In genomic region chr6:38805127-38805655, GRCh38 we compare ENCODE assay signal across 24 cellular contexts.
"Had no signal": no experiment of that assay in that cellular context is flagged by ENCODE, and none has a peak within 500 bp of the region (broad histone marks: within the 10 kb centered on the region; RNA-seq: fewer than 3 reads in every experiment).

No MANE protein-coding gene starts in this region.

- H3K4me3 ChIP-seq: dorsolateral prefrontal cortex, left lung, lung, prostate gland, transverse colon had no signal

- ATAC-seq: activated T-cell treated with anti-CD3 and anti-CD28 coated beads, Interleukin-2, amount 50 U/mL, for 72 hours; effector memory CD8-positive, alpha-beta T cell; left lung; naive thymus-derived CD4-positive, alpha-beta T cell; stimulated activated naive B cell treated with anti-CD40 and anti-IgM and Interleukin-4, amounts not matched to agents 10 μg/mL and 1 μg/mL and 100 μg/mL, for 72 hours; T-helper 17 cell had no signal

- H3K36me3 ChIP-seq: brain microvascular endothelial cell, left lung, prostate gland, transverse colon had no signal

- H3K4me3 Mint-ChIP-seq: activated CD4-positive, alpha-beta memory T cell treated with anti-CD3 and anti-CD28 coated beads for 36 hours; activated naive CD4-positive, alpha-beta T cell treated with anti-CD3 and anti-CD28 coated beads for 36 hours; activated naive CD8-positive, alpha-beta T cell treated with anti-CD3 and anti-CD28 coated beads, Interleukin-2, amount 10 ng/mL, durations not matched to agents 7 days and 5 days; activated T-cell treated with anti-CD3 and anti-CD28 coated beads, Interleukin-2, amount 50 U/mL, for 72 hours; effector memory CD8-positive, alpha-beta T cell; immature natural killer cell; naive thymus-derived CD4-positive, alpha-beta T cell; stimulated activated naive B cell treated with anti-CD40 and anti-IgM and Interleukin-4, amounts not matched to agents 10 μg/mL and 1 μg/mL and 100 μg/mL, for 72 hours; T-helper 17 cell had no signal

- H3K27ac Mint-ChIP-seq: activated CD4-positive, alpha-beta memory T cell treated with anti-CD3 and anti-CD28 coated beads for 36 hours; activated naive CD4-positive, alpha-beta T cell treated with anti-CD3 and anti-CD28 coated beads for 36 hours; activated naive CD8-positive, alpha-beta T cell treated with anti-CD3 and anti-CD28 coated beads, Interleukin-2, amount 10 ng/mL, durations not matched to agents 7 days and 5 days; activated T-cell treated with anti-CD3 and anti-CD28 coated beads, Interleukin-2, amount 50 U/mL, for 72 hours; effector memory CD8-positive, alpha-beta T cell; immature natural killer cell; naive thymus-derived CD4-positive, alpha-beta T cell; stimulated activated naive B cell treated with anti-CD40 and anti-IgM and Interleukin-4, amounts not matched to agents 10 μg/mL and 1 μg/mL and 100 μg/mL, for 72 hours; T-helper 17 cell had no signal

- H3K4me1 Mint-ChIP-seq: activated naive CD8-positive, alpha-beta T cell treated with anti-CD3 and anti-CD28 coated beads, Interleukin-2, amount 10 ng/mL, durations not matched to agents 7 days and 5 days; immature natural killer cell; naive thymus-derived CD4-positive, alpha-beta T cell; stimulated activated naive B cell treated with anti-CD40 and anti-IgM and Interleukin-4, amounts not matched to agents 10 μg/mL and 1 μg/mL and 100 μg/mL, for 72 hours; T-helper 17 cell had no signal

- H3K9me3 ChIP-seq: left lung, prostate gland, transverse colon had no signal

- H3K27ac ChIP-seq: brain microvascular endothelial cell, dorsolateral prefrontal cortex, epithelial cell of prostate, left lung, prostate gland, transverse colon had no signal

- DNase-seq: activated CD4-positive, alpha-beta memory T cell treated with anti-CD3 and anti-CD28 coated beads for 36 hours; activated CD4-positive, alpha-beta T cell treated with anti-CD3 and anti-CD28 coated beads for 4 hours; activated CD4-positive, CD25-positive, alpha-beta regulatory T cell; activated effector memory CD4-positive, alpha-beta T cell treated with Interleukin-2 at 50 U/mL for 16 hours; activated naive CD4-positive, alpha-beta T cell treated with anti-CD3 and anti-CD28 coated beads for 36 hours; activated naive CD8-positive, alpha-beta T cell treated with anti-CD3 and anti-CD28 coated beads, Interleukin-2, amount 10 ng/mL, durations not matched to agents 7 days and 5 days; activated T-cell treated with anti-CD3 and anti-CD28 coated beads, Interleukin-2, amount 50 U/mL, for 72 hours; anterior cingulate cortex; brain microvascular endothelial cell; caudate nucleus; dorsolateral prefrontal cortex; effector memory CD8-positive, alpha-beta T cell; foreskin fibroblast; immature natural killer cell; left lung; naive thymus-derived CD4-positive, alpha-beta T cell; stimulated activated CD4-positive, alpha-beta T cell treated with anti-CD3 and anti-CD28 coated beads, Interleukin-2, amount 100 ng/mL, for 48 hours; stimulated activated CD8-positive, alpha-beta memory T cell treated with anti-CD3 and anti-CD28 coated beads, Interleukin-4, amount 100 ng/mL, for 48 hours; stimulated activated naive B cell treated with anti-CD40 and anti-IgM and Interleukin-4, amounts not matched to agents 10 μg/mL and 1 μg/mL and 100 μg/mL, for 72 hours; T-helper 17 cell; transverse colon had no signal

- H3K9me3 Mint-ChIP-seq: activated CD4-positive, alpha-beta memory T cell treated with anti-CD3 and anti-CD28 coated beads for 36 hours; activated naive CD8-positive, alpha-beta T cell treated with anti-CD3 and anti-CD28 coated beads, Interleukin-2, amount 10 ng/mL, durations not matched to agents 7 days and 5 days; activated T-cell treated with anti-CD3 and anti-CD28 coated beads, Interleukin-2, amount 50 U/mL, for 72 hours; effector memory CD8-positive, alpha-beta T cell; immature natural killer cell; stimulated activated naive B cell treated with anti-CD40 and anti-IgM and Interleukin-4, amounts not matched to agents 10 μg/mL and 1 μg/mL and 100 μg/mL, for 72 hours had no signal

- H3K36me3 Mint-ChIP-seq: activated CD4-positive, alpha-beta memory T cell treated with anti-CD3 and anti-CD28 coated beads for 36 hours; activated naive CD8-positive, alpha-beta T cell treated with anti-CD3 and anti-CD28 coated beads, Interleukin-2, amount 10 ng/mL, durations not matched to agents 7 days and 5 days; immature natural killer cell; naive thymus-derived CD4-positive, alpha-beta T cell; stimulated activated naive B cell treated with anti-CD40 and anti-IgM and Interleukin-4, amounts not matched to agents 10 μg/mL and 1 μg/mL and 100 μg/mL, for 72 hours had no signal

- H3K4me1 ChIP-seq: left lung, prostate gland, transverse colon had no signal

- H3K27me3 ChIP-seq: brain microvascular endothelial cell had no signal
